ENCODE assay signal across 9 cellular contexts in the genomic region with DNA sequence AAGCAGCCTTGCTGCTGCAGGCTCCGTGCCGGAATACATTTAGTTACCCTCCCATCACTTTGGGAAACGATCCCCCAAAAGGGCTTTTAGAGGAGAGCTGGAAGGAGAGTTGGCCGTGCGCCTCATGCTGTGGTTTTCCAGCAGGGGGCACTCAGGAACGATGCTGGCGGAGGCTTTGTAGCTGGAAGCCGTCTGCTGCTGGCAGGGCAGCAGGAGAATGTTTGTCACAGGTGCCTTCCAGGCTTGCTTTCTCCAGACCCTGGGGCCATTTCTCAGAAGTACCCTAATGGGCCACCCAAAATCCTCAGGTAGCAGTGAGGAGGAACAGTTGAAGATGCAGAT. TPM values are rescaled to one million over a fixed set of nuclear protein-coding genes. Genes with fewer than 3 reads are reported as not detected.
DNase-seq lines count a peak whose midpoint lies in the region; TF ChIP-seq lines count a peak whose summit lies in the region.
"Had no signal": no experiment of that assay in that cellular context is flagged by ENCODE, and none has a peak within 500 bp of the region (broad histone marks: within the 10 kb centered on the region; RNA-seq: fewer than 3 reads in every experiment).

No MANE protein-coding gene starts in this region.

- H3K36me3 Mint-ChIP-seq in activated CD4-positive, alpha-beta memory T cell treated with anti-CD3 and anti-CD28 coated beads, Interleukin-2, amount 10 ng/mL, durations not matched to agents 7 days and 5 days (ENCODE audit: low read depth) = peaks cover 11% of the 10 kb centered on the region
- H3K36me3 Mint-ChIP-seq in immature natural killer cell = peaks cover 0 to 21% (median 0%) of the 10 kb centered on the region in 3 donors

- CTCF ChIA-PET in GM10248 (lab: Yijun Ruan, JAX) = interaction anchor here (0.9 to 3.4 kb wide), 6 partner anchors 9 to 399 kb away, joined by 3 to 21 read pairs (median 4); no protein-coding TSS in a partner anchor
- CTCF ChIA-PET in activated CD4-positive, alpha-beta memory T cell treated with anti-CD3 and anti-CD28 coated beads, Interleukin-2, amount 10 ng/mL, durations not matched to agents 7 days and 5 days (lab: Charles Lee) = interaction anchor here (0.7 to 2.7 kb wide), 12 partner anchors 9 to 566 kb away, joined by 3 to 17 read pairs (median 4); no protein-coding TSS in a partner anchor

- no peak overlapping the region for H3K4me3 Mint-ChIP-seq in activated CD4-positive, alpha-beta memory T cell treated with anti-CD3 and anti-CD28 coated beads, Interleukin-2, amount 10 ng/mL, durations not matched to agents 7 days and 5 days
- no peak overlapping the region for H3K4me3 Mint-ChIP-seq in immature natural killer cell
- H3K4me3 Mint-ChIP-seq: activated B cell treated with CpG ODN at 0.5 μM for 24 hours had no signal

- H3K36me3 ChIP-seq in neutrophil = peaks cover 33% of the 10 kb centered on the region

- no peaks in the 10 kb centered on the region for H3K9me3 ChIP-seq in neutrophil

- H3K4me1 Mint-ChIP-seq in activated CD4-positive, alpha-beta memory T cell treated with anti-CD3 and anti-CD28 coated beads, Interleukin-2, amount 10 ng/mL, durations not matched to agents 7 days and 5 days = peaks cover 2% of the 10 kb centered on the region
- H3K4me1 Mint-ChIP-seq in immature natural killer cell = peaks cover 0 to 11% of the 10 kb centered on the region in 2 donors
- H3K4me1 Mint-ChIP-seq: activated B cell treated with CpG ODN at 0.5 μM for 24 hours had no signal

- H3K9me3 Mint-ChIP-seq in activated CD4-positive, alpha-beta memory T cell treated with anti-CD3 and anti-CD28 coated beads, Interleukin-2, amount 10 ng/mL, durations not matched to agents 7 days and 5 days = no peaks in the 10 kb centered on the region
- H3K9me3 Mint-ChIP-seq in immature natural killer cell = no peaks in the 10 kb centered on the region
- H3K9me3 Mint-ChIP-seq: activated B cell treated with CpG ODN at 0.5 μM for 24 hours had no signal

- TF ChIP-seq CTCF in GM10248 (IDR thresholded peaks at IDR 0.05; ENCODE audit: control extremely low read depth, extremely low read depth, low read depth, missing control alignments) (peak; percentile 43), neutrophil (IDR thresholded peaks at IDR 0.05) (peak; percentile 61)

- H3K4me1 ChIP-seq in neutrophil (ENCODE audit: control insufficient read depth in 1 of 2, insufficient read depth in 1 of 2, low read depth in 1 of 2, low read length in 1 of 2) = no peaks in the 10 kb centered on the region

- POLR2A ChIA-PET in GM10248 (lab: Yijun Ruan, JAX) = no interaction called here
- POLR2A ChIA-PET in activated CD4-positive, alpha-beta memory T cell treated with anti-CD3 and anti-CD28 coated beads, Interleukin-2, amount 10 ng/mL, durations not matched to agents 7 days and 5 days (lab: Charles Lee) = no interaction called here

- no peak overlapping the region for H3K27ac ChIP-seq in neutrophil

- no peak overlapping the region for H3K27ac Mint-ChIP-seq in activated CD4-positive, alpha-beta memory T cell treated with anti-CD3 and anti-CD28 coated beads, Interleukin-2, amount 10 ng/mL, durations not matched to agents 7 days and 5 days
- H3K27ac Mint-ChIP-seq in immature natural killer cell = peak overlapping the region in 1 of 6 donors; percentile 55
- H3K27ac Mint-ChIP-seq: activated B cell treated with CpG ODN at 0.5 μM for 24 hours had no signal

- H3K27me3 ChIP-seq in neutrophil = no peaks in the 10 kb centered on the region

- DNase-seq in GM10248 (ENCODE audit: extremely low spot score) (no peak), NCI-H1694 (lab: John Stamatoyannopoulos, UW) (peak; percentile 70), fibroblast of gingiva (ENCODE audit: low read depth) (peak; percentile 28), immature natural killer cell (no peak), T1000 (lab: John Stamatoyannopoulos, UW) (no peak), foreskin melanocyte (no peak)
- DNase-seq in activated CD4-positive, alpha-beta memory T cell treated with anti-CD3 and anti-CD28 coated beads, Interleukin-2, amount 10 ng/mL, durations not matched to agents 7 days and 5 days = peak; percentile 47
- DNase-seq: activated B cell treated with CpG ODN at 0.5 μM for 24 hours had no signal

- H3K4me3 ChIP-seq in neutrophil (ENCODE audit: low read depth in 1 of 2, low read length in 1 of 2) = no peak overlapping the region

- no peaks in the 10 kb centered on the region for H3K27me3 Mint-ChIP-seq in activated CD4-positive, alpha-beta memory T cell treated with anti-CD3 and anti-CD28 coated beads, Interleukin-2, amount 10 ng/mL, durations not matched to agents 7 days and 5 days
- peaks cover 0 to 2% (median 0%) of the 10 kb centered on the region in 3 donors for H3K27me3 Mint-ChIP-seq in immature natural killer cell (ENCODE audit: low read depth in 3 of 3)
- H3K27me3 Mint-ChIP-seq: activated B cell treated with CpG ODN at 0.5 μM for 24 hours had no signal

RNA-seq across cellular contexts. Expression of a gene that starts 30.0 kb away (rescaled TPM):
- under 1 TPM; 0.08 to 0.13 TPM for total RNA-seq in activated CD4-positive, alpha-beta memory T cell treated with anti-CD3 and anti-CD28 coated beads, Interleukin-2, amount 10 ng/mL, durations not matched to agents 7 days and 5 days
- polyA plus RNA-seq in immature natural killer cell = under 1 TPM in 2 of 3 donors, not detected in 1; 0.14 TPM

Comparison
In these comparisons a context has a peak if more than half of its experiments do, and no peak if none do; other contexts are left out.
1. DNase-seq: peak in NCI-H1694 (single experiment), activated CD4-positive, alpha-beta memory T cell treated with anti-CD3 and anti-CD28 coated beads, Interleukin-2, amount 10 ng/mL, durations not matched to agents 7 days and 5 days (single experiment) and fibroblast of gingiva (single experiment); none in GM10248 (single experiment), immature natural killer cell (0 of 3), T1000 (single experiment) and foreskin melanocyte (single experiment).